1 cellular context compared by ENCODE assay signal in the genomic region with DNA sequence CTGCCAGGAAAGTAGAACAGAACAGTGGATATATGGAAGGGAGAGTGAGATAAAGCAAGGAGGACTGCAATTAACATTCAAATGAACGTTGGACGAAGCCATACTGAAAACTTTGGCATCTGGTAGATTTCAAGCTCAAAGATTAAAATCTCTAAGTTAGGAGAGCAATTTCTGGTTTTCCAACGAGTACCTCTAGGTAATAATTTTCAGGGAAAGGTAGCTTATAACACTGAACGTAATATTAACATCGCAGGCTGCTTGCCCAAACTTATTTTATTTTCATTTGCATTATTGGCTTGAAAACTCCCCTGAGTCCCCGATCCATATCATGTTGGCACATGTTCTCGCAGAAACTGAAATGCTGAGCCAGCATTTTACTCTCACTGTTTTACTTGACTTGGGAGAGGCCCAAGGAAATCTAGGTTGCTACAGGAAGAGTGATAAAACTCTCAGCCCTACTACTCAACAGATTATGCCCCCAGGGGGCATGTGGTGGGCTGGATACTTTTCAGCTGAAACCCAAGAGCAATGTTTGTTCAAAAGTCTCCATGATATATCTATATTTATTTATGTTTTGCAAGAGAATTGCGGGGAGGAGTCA.
A peak's percentile ranks its signal among the peaks of the same experiment; 100 is the strongest.
TF ChIP-seq lines count a peak whose summit lies in the region.

No MANE protein-coding gene starts in this region.

TF ChIP-seq in HEK293, 187 proteins besides CTCF, POLR2A, EP300 and RAD21 (continued from another document):
- no peak for TF ChIP-seq ZNF530 (tag by site-specific recombination; IDR thresholded peaks at IDR 0.05; ENCODE audit: low read depth)
- TF ChIP-seq, protein P1, sequence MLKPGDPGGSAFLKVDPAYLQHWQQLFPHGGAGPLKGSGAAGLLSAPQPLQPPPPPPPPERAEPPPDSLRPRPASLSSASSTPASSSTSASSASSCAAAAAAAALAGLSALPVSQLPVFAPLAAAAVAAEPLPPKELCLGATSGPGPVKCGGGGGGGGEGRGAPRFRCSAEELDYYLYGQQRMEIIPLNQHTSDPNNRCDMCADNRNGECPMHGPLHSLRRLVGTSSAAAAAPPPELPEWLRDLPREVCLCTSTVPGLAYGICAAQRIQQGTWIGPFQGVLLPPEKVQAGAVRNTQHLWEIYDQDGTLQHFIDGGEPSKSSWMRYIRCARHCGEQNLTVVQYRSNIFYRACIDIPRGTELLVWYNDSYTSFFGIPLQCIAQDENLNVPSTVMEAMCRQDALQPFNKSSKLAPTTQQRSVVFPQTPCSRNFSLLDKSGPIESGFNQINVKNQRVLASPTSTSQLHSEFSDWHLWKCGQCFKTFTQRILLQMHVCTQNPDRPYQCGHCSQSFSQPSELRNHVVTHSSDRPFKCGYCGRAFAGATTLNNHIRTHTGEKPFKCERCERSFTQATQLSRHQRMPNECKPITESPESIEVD (tag by site-specific recombination; IDR thresholded peaks at IDR 0.05): 0 out of 2 replicates have a peak, but pooled peaks have one; percentile 20
- TF ChIP-seq ZFP3 (tag by site-specific recombination; IDR thresholded peaks at IDR 0.05; ENCODE audit: low read depth): no peak
- peak; percentile 42 for TF ChIP-seq ZBTB8A (tag by site-specific recombination; IDR thresholded peaks at IDR 0.05)
- TF ChIP-seq ZNF175 (tag by site-specific recombination; IDR thresholded peaks at IDR 0.05): no peak
- no peak for TF ChIP-seq ZNF621 (tag by site-specific recombination; IDR thresholded peaks at IDR 0.05)
